ENCODE assay signal across 8 cellular contexts in the genomic region with DNA sequence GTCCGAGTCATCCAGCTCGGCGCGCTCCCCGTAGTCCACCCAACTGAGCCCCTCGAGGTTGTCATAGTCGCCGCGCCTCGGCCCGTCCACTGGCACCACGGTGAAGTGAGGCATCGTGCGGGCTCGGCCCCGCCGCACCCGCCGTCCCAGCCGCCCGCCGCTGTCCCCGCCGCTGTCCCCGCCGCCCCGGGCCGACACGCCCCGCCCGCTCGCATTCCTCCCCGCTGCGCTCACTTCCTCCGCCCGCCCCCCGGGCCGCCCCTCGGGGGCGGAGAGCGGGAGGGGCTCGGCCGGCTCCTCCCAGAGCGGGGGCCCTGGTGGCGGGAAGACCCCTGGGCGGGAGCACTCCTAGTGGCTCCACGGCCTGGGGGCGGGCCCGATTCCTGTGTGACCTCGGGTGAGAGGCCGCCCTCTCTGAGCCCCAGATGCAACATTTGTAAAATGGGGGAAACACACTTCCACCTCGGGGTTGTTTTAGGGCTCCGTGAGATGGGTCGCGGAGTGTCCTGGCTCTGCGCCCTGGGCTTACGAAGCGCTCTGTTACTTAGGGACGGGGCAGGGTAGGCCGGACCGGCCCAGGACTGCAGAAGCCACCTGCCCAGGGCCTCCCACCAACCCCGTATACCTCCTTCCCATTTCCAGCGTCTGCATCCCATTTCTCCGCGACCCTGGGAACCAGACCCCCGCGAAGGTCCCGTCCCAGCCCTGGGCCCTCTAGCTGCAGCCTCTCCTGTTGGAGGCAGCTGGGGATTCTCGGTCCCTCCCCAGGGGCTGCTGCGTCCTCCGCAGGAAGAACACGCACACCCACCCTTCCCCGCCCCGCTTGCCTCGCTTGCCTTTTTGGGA.
A peak's percentile ranks its signal among the peaks of the same experiment; 100 is the strongest.
DNase-seq lines count a peak whose midpoint lies in the region; TF ChIP-seq lines count a peak whose summit lies in the region.

A gene (minus strand): TSS at position 198 of the 846 bp plus-strand sequence. CDS start 84 bp downstream, at position 114.

- TF ChIP-seq POLR2A in GM10847 (IDR thresholded peaks at IDR 0.05; ENCODE audit: extremely low read depth, insufficient read length), result peak; percentile 59

- H3K4me3 ChIP-seq in cardiac fibroblast (replicated peaks in 1 of 2; ENCODE audit: low read depth in 2 of 2, low read length in 2 of 2), result peak within 1 kb of the TSS; percentile 56 to 82

- CTCF ChIA-PET in HEK293T (lab: Yijun Ruan, JAX), result interaction anchor here (0.6 to 1.1 kb wide), 2 partner anchors 65 to 398 kb away, joined by 3 read pairs; no protein-coding TSS in a partner anchor

- DNase-seq in HEK293T (ENCODE audit: extremely low spot score) (peak; percentile 85), NCI-H1105 (lab: John Stamatoyannopoulos, UW) (peak; percentile 41), cardiac fibroblast (ENCODE audit: low read depth in 2 of 2) (peak; percentile 70 to 83), iris pigment epithelial cell (ENCODE audit: low read depth) (peak; percentile 70), NCI-H446 treated with DMSO at 0.1 percent for 48 hours (lab: John Stamatoyannopoulos, UW) (no peak)
- peak; percentile 58 to 70 (median 64) for DNase-seq in activated CD4-positive, CD25-positive, alpha-beta regulatory T cell (lab: John Stamatoyannopoulos, UW)
- DNase-seq in stimulated activated CD4-positive, alpha-beta T cell treated with anti-CD3 and anti-CD28 coated beads, Interleukin-12 subunit alpha, Interleukin-12 subunit beta, amount 100 ng/mL, for 4 hours, result peak; percentile 83

- TF ChIP-seq CTCF in cardiac fibroblast (IDR thresholded peaks at IDR 0.05; ENCODE audit: low read depth, low read length), result no peak

- POLR2A ChIA-PET in HEK293T (lab: Yijun Ruan, JAX), result no interaction called here

TF ChIP-seq in HEK293T, 16 proteins besides CTCF, POLR2A, EP300 and RAD21:
- no peak for TF ChIP-seq ZNF384 (IDR thresholded peaks at IDR 0.05)
- peak; percentile 76; the same call in 1 of the 2 replicates for TF ChIP-seq FOXM1 (IDR thresholded peaks at IDR 0.05; ENCODE audit: borderline replicate concordance)
TF ChIP-seq in HEK293T: peak in this region for 1.
